ENCODE assay signal across 10 cellular contexts in the genomic region with DNA sequence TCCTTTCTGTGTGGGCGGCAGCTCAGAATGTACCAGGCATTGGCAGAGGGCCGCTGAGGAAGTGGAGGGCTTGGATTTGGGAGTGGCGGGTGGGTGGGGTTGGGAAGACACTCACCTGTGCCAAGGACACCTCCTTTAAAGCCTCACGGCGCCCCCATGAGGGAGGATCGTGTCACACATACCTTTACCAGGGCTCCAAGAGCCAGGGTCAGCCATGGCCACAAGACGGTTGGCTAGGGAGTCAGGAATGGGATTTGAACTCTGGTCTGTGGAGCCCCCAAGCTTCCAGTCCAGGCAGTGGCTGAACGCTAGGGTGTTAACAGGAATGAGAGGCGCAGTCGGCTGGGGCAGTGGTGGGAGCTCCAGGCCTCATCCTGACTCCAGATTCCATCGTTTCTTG. TPM values are rescaled to one million over a fixed set of nuclear protein-coding genes. Genes with fewer than 3 reads are reported as not detected.
DNase-seq lines count a peak whose midpoint lies in the region; ATAC-seq and TF ChIP-seq lines count a peak whose summit lies in the region.
"Had no signal": no experiment of that assay in that cellular context is flagged by ENCODE, and none has a peak within 500 bp of the region (broad histone marks: within the 10 kb centered on the region; RNA-seq: fewer than 3 reads in every experiment).

No MANE protein-coding gene starts in this region.

- H3K4me3 Mint-ChIP-seq in osteocyte (ENCODE audit: unreplicated experiment), result no peak overlapping the region
- H3K4me3 Mint-ChIP-seq in CD14-positive monocyte, result no peak overlapping the region

- H3K27ac ChIP-seq in DND-41 (ENCODE audit: low read length), result no peak overlapping the region
- peak overlapping the region in 1 of 2 donors; percentile 73 for H3K27ac ChIP-seq in coronary artery
- H3K27ac ChIP-seq: SJCRH30 had no signal

- H3K4me1 Mint-ChIP-seq in osteocyte (ENCODE audit: unreplicated experiment), result peaks cover 50% of the 10 kb centered on the region
- H3K4me1 Mint-ChIP-seq in CD14-positive monocyte, result peaks cover 14% of the 10 kb centered on the region

- H2AFZ ChIP-seq in DND-41 (ENCODE audit: low read depth, low read length), result no peak overlapping the region

- no peak for ATAC-seq in DND-41 (ENCODE audit: insufficient read depth, low read depth)

- H3K27ac Mint-ChIP-seq in osteocyte (ENCODE audit: unreplicated experiment) (no peak overlapping the region), CD14-positive monocyte (no peak overlapping the region)

- no peaks in the 10 kb centered on the region for H3K27me3 ChIP-seq in DND-41 (ENCODE audit: insufficient read depth, low read length, poor library complexity)
- H3K27me3 ChIP-seq: SJCRH30 had no signal

- no peaks in the 10 kb centered on the region for H3K9me3 Mint-ChIP-seq in osteocyte (ENCODE audit: unreplicated experiment)
- H3K9me3 Mint-ChIP-seq in CD14-positive monocyte, result peaks cover 0 to 10% (median 4%) of the 10 kb centered on the region in 7 donors

- H3K79me2 ChIP-seq in DND-41 (ENCODE audit: insufficient read depth, low read length), result no peaks in the 10 kb centered on the region

- H3K9ac ChIP-seq in DND-41 (ENCODE audit: low read depth, low read length), result no peak overlapping the region

- no peaks in the 10 kb centered on the region for H3K36me3 ChIP-seq in DND-41 (ENCODE audit: insufficient read depth, low read length)
- H3K36me3 ChIP-seq: SJCRH30 had no signal

- DNase-seq in DND-41 (no peak), LNCaP clone FGC (ENCODE audit: low read depth) (peak; percentile 10), epithelial cell of proximal tubule (ENCODE audit: low read depth) (no peak), osteocyte (ENCODE audit: extremely low spot score, unreplicated experiment) (no peak), Ammon's horn (ENCODE audit: low spot score) (no peak), CD14-positive monocyte (ENCODE audit: low spot score) (no peak), coronary artery (ENCODE audit: low spot score) (no peak), NCI-H82 treated with DMSO at 0.1 percent for 48 hours (lab: John Stamatoyannopoulos, UW; ENCODE audit: unreplicated experiment) (no peak)
- DNase-seq: activated gamma-delta T cell treated with Interleukin-2 at 50 U/mL for 16 hours had no signal

- intact Hi-C loops in CD14-positive monocyte (cut with micrococcal nuclease), result no loop called here

- H3K9me3 ChIP-seq in DND-41 (ENCODE audit: insufficient read depth, low read length, severe bottlenecking), result no peaks in the 10 kb centered on the region
- H3K9me3 ChIP-seq: SJCRH30 had no signal

- H3K4me1 ChIP-seq in DND-41 (ENCODE audit: insufficient read depth, low read length), result peaks cover 4% of the 10 kb centered on the region

- TF ChIP-seq CTCF in DND-41 (IDR thresholded peaks at IDR 0.05; ENCODE audit: borderline replicate concordance, extremely low read depth, low read length, poor library complexity, severe bottlenecking) (peak; percentile 6), LNCaP clone FGC (IDR thresholded peaks at IDR 0.05; ENCODE audit: control insufficient read depth, extremely low read depth, insufficient read depth) (peak; percentile 32), epithelial cell of proximal tubule (conservative IDR thresholded peaks at IDR 0.05; ENCODE audit: low read depth, low read length) (peak; percentile 47), osteocyte (IDR thresholded peaks at IDR 0.05) (peak; percentile 43), CD14-positive monocyte (IDR thresholded peaks at IDR 0.05) (no peak), coronary artery (IDR thresholded peaks at IDR 0.05) (no peak)

- H3K4me3 ChIP-seq in DND-41 (ENCODE audit: low read depth in 1 of 2, low read length in 2 of 2) (no peak overlapping the region), LNCaP clone FGC (ENCODE audit: low read depth, low read length) (no peak overlapping the region), epithelial cell of proximal tubule (ENCODE audit: low read depth, low read length) (no peak overlapping the region), coronary artery (no peak overlapping the region)
- H3K4me3 ChIP-seq: SJCRH30 had no signal

- peaks cover 6% of the 10 kb centered on the region for H3K36me3 Mint-ChIP-seq in osteocyte (ENCODE audit: unreplicated experiment)
- peaks cover 2 to 5% of the 10 kb centered on the region in 2 donors for H3K36me3 Mint-ChIP-seq in CD14-positive monocyte

- H4K20me1 ChIP-seq in DND-41 (ENCODE audit: insufficient read depth, low read length), result no peaks in the 10 kb centered on the region

- no peak overlapping the region for H3K4me2 ChIP-seq in DND-41 (ENCODE audit: insufficient read depth, low read length)

- H3K27me3 Mint-ChIP-seq in osteocyte (ENCODE audit: unreplicated experiment), result no peaks in the 10 kb centered on the region
- peaks cover 37 to 64% (median 40%) of the 10 kb centered on the region in 3 donors for H3K27me3 Mint-ChIP-seq in CD14-positive monocyte (ENCODE audit: low read depth in 3 of 3)

RNA-seq across cellular contexts. Expression of a gene that starts 4.6 kb away (rescaled TPM):
- total RNA-seq in epithelial cell of proximal tubule (64.6 and 98.1 TPM in 2 replicates), osteocyte (547 and 561 TPM in 2 replicates)
- polyA plus RNA-seq in CD14-positive monocyte, result not detected

RNA-seq across cellular contexts. Expression of a gene that starts 16.0 kb away (rescaled TPM):
- not detected in 2 replicates for total RNA-seq in epithelial cell of proximal tubule
- total RNA-seq in osteocyte, result 0.16 TPM in 1 of 2 replicates, not detected in the other
- polyA plus RNA-seq in CD14-positive monocyte, result not detected
- total RNA-seq: SJCRH30 had no signal

Comparison
In these comparisons a context has a peak if more than half of its experiments do, and no peak if none do; other contexts are left out.
1. CTCF ChIP-seq: peak in DND-41 (single experiment), LNCaP clone FGC (single experiment), epithelial cell of proximal tubule (single experiment) and osteocyte (single experiment); none in CD14-positive monocyte (single experiment) and coronary artery (single experiment).